Comparison of ENCODE assay signal across 14 cellular contexts in the genomic region with DNA sequence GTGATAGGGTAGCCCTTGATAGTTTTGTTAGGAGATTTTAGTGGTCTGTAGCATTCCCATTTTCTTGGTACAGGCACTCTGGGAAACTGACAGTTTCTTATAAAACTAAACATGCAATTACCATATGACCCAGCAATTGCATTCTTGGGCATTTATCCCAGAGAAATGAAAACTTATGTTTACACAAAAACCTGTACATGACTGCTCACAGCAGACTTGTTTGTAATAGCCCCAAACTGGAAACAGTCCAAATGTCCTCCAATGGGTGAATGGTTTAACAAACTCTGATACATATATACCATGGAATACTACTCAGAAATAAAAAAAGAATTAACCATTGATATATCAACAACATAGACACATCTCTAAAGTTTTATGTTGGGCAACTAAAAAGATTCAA.
DNase-seq lines count a peak whose midpoint lies in the region; ATAC-seq lines count a peak whose summit lies in the region.
"Had no signal": no experiment of that assay in that cellular context is flagged by ENCODE, and none has a peak within 500 bp of the region (broad histone marks: within the 10 kb centered on the region; RNA-seq: fewer than 3 reads in every experiment).

No MANE protein-coding gene starts in this region.

- no peak for ATAC-seq in activated T-cell treated with anti-CD3 and anti-CD28 coated beads, Interleukin-2, amount 50 U/mL, for 72 hours (replicated peaks in 1 of 2)
- ATAC-seq in activated naive CD8-positive, alpha-beta T cell treated with anti-CD3 and anti-CD28 coated beads, Interleukin-2, amount 50 U/mL, for 24 hours, result no peak
- ATAC-seq in GM19463 (IDR thresholded peaks at IDR 0.05; ENCODE audit: unreplicated experiment), result no peak
- ATAC-seq: HCT116 had no signal

- H3K27me3 Mint-ChIP-seq in activated T-cell treated with anti-CD3 and anti-CD28 coated beads, Interleukin-2, amount 50 U/mL, for 72 hours (ENCODE audit: low read depth), result no peaks in the 10 kb centered on the region
- no peaks in the 10 kb centered on the region for H3K27me3 Mint-ChIP-seq in activated naive CD8-positive, alpha-beta T cell treated with anti-CD3 and anti-CD28 coated beads, Interleukin-2, amount 50 U/mL, for 24 hours
- H3K27me3 Mint-ChIP-seq: activated naive CD4-positive, alpha-beta T cell treated with anti-CD3 and anti-CD28 coated beads, Interleukin-2, amount 50 U/mL, for 24 hours had no signal

- peaks cover 3 to 6% of the 10 kb centered on the region in 2 donors for H3K9me3 Mint-ChIP-seq in activated T-cell treated with anti-CD3 and anti-CD28 coated beads, Interleukin-2, amount 50 U/mL, for 72 hours
- peaks cover 8% of the 10 kb centered on the region for H3K9me3 Mint-ChIP-seq in activated naive CD8-positive, alpha-beta T cell treated with anti-CD3 and anti-CD28 coated beads, Interleukin-2, amount 50 U/mL, for 24 hours
- H3K9me3 Mint-ChIP-seq: activated naive CD4-positive, alpha-beta T cell treated with anti-CD3 and anti-CD28 coated beads, Interleukin-2, amount 50 U/mL, for 24 hours had no signal

- DNase-seq in activated T-cell treated with anti-CD3 and anti-CD28 coated beads, Interleukin-2, amount 50 U/mL, for 72 hours, result no peak
- no peak for DNase-seq in activated T-cell treated with anti-CD3 and anti-CD28 coated beads, Interleukin-2, amount 50 U/mL, for 48 hours
- peak in 1 of 2 experiments; percentile 35 for DNase-seq in SJSA1 (ENCODE audit: low read depth in 1 of 2, low spot score in 2 of 2)
- peak; percentile 98 for DNase-seq in fibroblast of peridontal ligament (ENCODE audit: extremely low read depth)
- DNase-seq in stromal cell of bone marrow (ENCODE audit: low read depth), result peak; percentile 53
- DNase-seq in activated naive CD8-positive, alpha-beta T cell treated with anti-CD3 and anti-CD28 coated beads, Interleukin-2, amount 50 U/mL, for 24 hours, result no peak
- no peak for DNase-seq in NCI-H2171 (lab: John Stamatoyannopoulos, UW)
- DNase-seq: hippocampal formation, NCI-H524 treated with DMSO at 0.1 percent for 48 hours, T1000 had no signal

- peaks cover 33% of the 10 kb centered on the region for H3K4me1 ChIP-seq in SJSA1 (replicated peaks)

- H3K4me3 Mint-ChIP-seq in activated T-cell treated with anti-CD3 and anti-CD28 coated beads, Interleukin-2, amount 50 U/mL, for 72 hours, result peak overlapping the region in 1 of 2 donors; percentile 62
- no peak overlapping the region for H3K4me3 Mint-ChIP-seq in activated naive CD8-positive, alpha-beta T cell treated with anti-CD3 and anti-CD28 coated beads, Interleukin-2, amount 50 U/mL, for 24 hours
- H3K4me3 Mint-ChIP-seq: activated naive CD4-positive, alpha-beta T cell treated with anti-CD3 and anti-CD28 coated beads, Interleukin-2, amount 50 U/mL, for 24 hours had no signal

- peaks cover 13 to 20% of the 10 kb centered on the region in 2 donors for H3K36me3 Mint-ChIP-seq in activated T-cell treated with anti-CD3 and anti-CD28 coated beads, Interleukin-2, amount 50 U/mL, for 72 hours (ENCODE audit: insufficient read depth in 2 of 2)
- H3K36me3 Mint-ChIP-seq in activated naive CD8-positive, alpha-beta T cell treated with anti-CD3 and anti-CD28 coated beads, Interleukin-2, amount 50 U/mL, for 24 hours (ENCODE audit: low read depth), result peaks cover 30% of the 10 kb centered on the region

- no peak overlapping the region for H3K4me3 ChIP-seq in SJSA1

- no peaks in the 10 kb centered on the region for H3K9me3 ChIP-seq in SJSA1 (replicated peaks)
- H3K9me3 ChIP-seq: neutrophil had no signal

- no peaks in the 10 kb centered on the region; the same call in 1 of the 2 replicates for H3K27me3 ChIP-seq in SJSA1 (replicated peaks)
- H3K27me3 ChIP-seq: neutrophil had no signal

- H3K27ac Mint-ChIP-seq in activated T-cell treated with anti-CD3 and anti-CD28 coated beads, Interleukin-2, amount 50 U/mL, for 72 hours, result peak overlapping the region; percentile 86
- H3K27ac Mint-ChIP-seq in activated naive CD8-positive, alpha-beta T cell treated with anti-CD3 and anti-CD28 coated beads, Interleukin-2, amount 50 U/mL, for 24 hours, result no peak overlapping the region
- H3K27ac Mint-ChIP-seq: activated naive CD4-positive, alpha-beta T cell treated with anti-CD3 and anti-CD28 coated beads, Interleukin-2, amount 50 U/mL, for 24 hours had no signal

- H3K36me3 ChIP-seq in SJSA1, result peaks cover 2% of the 10 kb centered on the region; the same call in 1 of the 2 replicates

- peaks cover 71% of the 10 kb centered on the region for H3K4me1 Mint-ChIP-seq in activated T-cell treated with anti-CD3 and anti-CD28 coated beads, Interleukin-2, amount 50 U/mL, for 72 hours (ENCODE audit: low read depth)
- peaks cover 55% of the 10 kb centered on the region for H3K4me1 Mint-ChIP-seq in activated naive CD8-positive, alpha-beta T cell treated with anti-CD3 and anti-CD28 coated beads, Interleukin-2, amount 50 U/mL, for 24 hours

- H3K27ac ChIP-seq in SJSA1, result peak overlapping the region; percentile 6; the same call in 1 of the 2 replicates
- H3K27ac ChIP-seq: neutrophil had no signal

Comparison
In these comparisons a context has a peak if more than half of its experiments do, and no peak if none do; other contexts are left out.
1. DNase-seq: peak in fibroblast of peridontal ligament (single experiment) and stromal cell of bone marrow (single experiment); none in activated T-cell treated with anti-CD3 and anti-CD28 coated beads, Interleukin-2, amount 50 U/mL, for 72 hours (0 of 2), activated T-cell treated with anti-CD3 and anti-CD28 coated beads, Interleukin-2, amount 50 U/mL, for 48 hours (0 of 2), activated naive CD8-positive, alpha-beta T cell treated with anti-CD3 and anti-CD28 coated beads, Interleukin-2, amount 50 U/mL, for 24 hours (single experiment) and NCI-H2171 (single experiment).